Comparison of ENCODE assay signal across 34 cellular contexts in genomic region chr4:141179474-141180026, GRCh38.
"Had no signal": no experiment of that assay in that cellular context is flagged by ENCODE, and none has a peak within 500 bp of the region (broad histone marks: within the 10 kb centered on the region; RNA-seq: fewer than 3 reads in every experiment).

No MANE protein-coding gene starts in this region.

- H3K27ac Mint-ChIP-seq: activated B cell treated with CpG ODN at 0.5 μM for 24 hours; activated CD4-positive, alpha-beta memory T cell treated with anti-CD3 and anti-CD28 coated beads for 36 hours; activated CD8-positive, alpha-beta memory T cell treated with anti-CD3 and anti-CD28 coated beads, Interleukin-2, amount 10 ng/mL, durations not matched to agents 7 days and 5 days; activated CD8-positive, alpha-beta T cell treated with anti-CD3 and anti-CD28 coated beads, Interleukin-2, amount 10 ng/mL, durations not matched to agents 7 days and 5 days; activated naive CD4-positive, alpha-beta T cell treated with anti-CD3 and anti-CD28 coated beads for 36 hours; activated naive CD4-positive, alpha-beta T cell treated with anti-CD3 and anti-CD28 coated beads, Interleukin-2, amount 50 U/mL, for 24 hours; activated naive CD8-positive, alpha-beta T cell treated with anti-CD3 and anti-CD28 coated beads for 36 hours; activated naive CD8-positive, alpha-beta T cell treated with anti-CD3 and anti-CD28 coated beads, Interleukin-2, amount 50 U/mL, for 24 hours; activated T-helper 1 cell treated with anti-CD3 and anti-CD28 coated beads, Interleukin-12 subunit alpha, Interleukin-12 subunit beta, Interleukin-2, Interleukin-4 antibody, amounts not matched to agents 30 ng/mL and 10 ng/mL and 1 ng/mL, durations not matched to agents 14 hours and 24 hours and 36 hours; activated T-helper 2 cell treated with anti-CD3 and anti-CD28 coated beads, Interferon-gamma antibody, Interleukin-2, Interleukin-4, amounts not matched to agents 10 μg/mL and 5 μg/mL and 100 μg/mL, durations not matched to agents 14 hours and 24 hours and 36 hours; effector memory CD8-positive, alpha-beta T cell; T-helper 17 cell; T-helper 2 cell treated with Interferon-gamma antibody and Interleukin-4, amounts not matched to agents 5 μg/mL and 100 μg/mL, for 36 hours had no signal

- H3K4me3 Mint-ChIP-seq: activated B cell treated with CpG ODN at 0.5 μM for 24 hours; activated CD4-positive, alpha-beta memory T cell treated with anti-CD3 and anti-CD28 coated beads for 36 hours; activated CD8-positive, alpha-beta memory T cell treated with anti-CD3 and anti-CD28 coated beads, Interleukin-2, amount 10 ng/mL, durations not matched to agents 7 days and 5 days; activated CD8-positive, alpha-beta T cell treated with anti-CD3 and anti-CD28 coated beads, Interleukin-2, amount 10 ng/mL, durations not matched to agents 7 days and 5 days; activated naive CD4-positive, alpha-beta T cell treated with anti-CD3 and anti-CD28 coated beads for 36 hours; activated naive CD4-positive, alpha-beta T cell treated with anti-CD3 and anti-CD28 coated beads, Interleukin-2, amount 50 U/mL, for 24 hours; activated naive CD8-positive, alpha-beta T cell treated with anti-CD3 and anti-CD28 coated beads for 36 hours; activated naive CD8-positive, alpha-beta T cell treated with anti-CD3 and anti-CD28 coated beads, Interleukin-2, amount 50 U/mL, for 24 hours; activated T-helper 1 cell treated with anti-CD3 and anti-CD28 coated beads, Interleukin-12 subunit alpha, Interleukin-12 subunit beta, Interleukin-2, Interleukin-4 antibody, amounts not matched to agents 30 ng/mL and 10 ng/mL and 1 ng/mL, durations not matched to agents 14 hours and 24 hours and 36 hours; effector memory CD8-positive, alpha-beta T cell; T-helper 17 cell; T-helper 2 cell treated with Interferon-gamma antibody and Interleukin-4, amounts not matched to agents 5 μg/mL and 100 μg/mL, for 36 hours had no signal

- DNase-seq: activated B cell treated with CpG ODN at 0.5 μM for 24 hours; activated CD4-positive, alpha-beta memory T cell treated with anti-CD3 and anti-CD28 coated beads for 36 hours; activated CD4-positive, alpha-beta T cell treated with anti-CD3 and anti-CD28 coated beads for 48 hours; activated CD8-positive, alpha-beta memory T cell treated with anti-CD3 and anti-CD28 coated beads, Interleukin-2, amount 10 ng/mL, durations not matched to agents 7 days and 5 days; activated CD8-positive, alpha-beta memory T cell treated with anti-CD3 and anti-CD28 coated beads, Interleukin-2, amount 50 U/mL, for 4 hours; activated CD8-positive, alpha-beta T cell treated with anti-CD3 and anti-CD28 coated beads, Interleukin-2, amount 10 ng/mL, durations not matched to agents 7 days and 5 days; activated effector memory CD4-positive, alpha-beta T cell treated with anti-CD3 and anti-CD28 coated beads, Interleukin-2, amount 50 U/mL, for 16 hours; activated naive CD4-positive, alpha-beta T cell treated with anti-CD3 and anti-CD28 coated beads for 36 hours; activated naive CD8-positive, alpha-beta T cell treated with anti-CD3 and anti-CD28 coated beads for 36 hours; activated naive CD8-positive, alpha-beta T cell treated with anti-CD3 and anti-CD28 coated beads, Interleukin-2, amount 50 U/mL, for 24 hours; activated T-cell treated with anti-CD3 and anti-CD28 coated beads, Interleukin-2, amount 50 U/mL, for 1 hour; activated T-cell treated with anti-CD3 and anti-CD28 coated beads, Interleukin-2, amount 50 U/mL, for 48 hours; adrenal gland; amygdala; aorta; body of pancreas; caudate nucleus; cortex of kidney; dermis blood vessel endothelial cell; effector CD4-positive, alpha-beta T cell; effector memory CD8-positive, alpha-beta T cell; erythroblast; foreskin keratinocyte; gastrocnemius medialis; glutamatergic neuron; heart left ventricle; T-helper 17 cell; T1000; WERI-Rb-1 had no signal

- ATAC-seq: activated CD4-positive, CD25-positive, alpha-beta regulatory T cell treated with anti-CD3 and anti-CD28 coated beads, Interleukin-2, amount 50 U/mL, for 24 hours; activated CD8-positive, alpha-beta memory T cell treated with anti-CD3 and anti-CD28 coated beads, Interleukin-2, amount 10 ng/mL, durations not matched to agents 7 days and 5 days; activated CD8-positive, alpha-beta T cell treated with anti-CD3 and anti-CD28 coated beads, Interleukin-2, amount 10 ng/mL, durations not matched to agents 7 days and 5 days; activated naive CD8-positive, alpha-beta T cell treated with anti-CD3 and anti-CD28 coated beads, Interleukin-2, amount 50 U/mL, for 24 hours; body of pancreas; effector memory CD8-positive, alpha-beta T cell; foreskin keratinocyte; gastrocnemius medialis; heart left ventricle; T-helper 17 cell had no signal

- H3K9me3 Mint-ChIP-seq: activated CD4-positive, alpha-beta memory T cell treated with anti-CD3 and anti-CD28 coated beads for 36 hours; activated naive CD4-positive, alpha-beta T cell treated with anti-CD3 and anti-CD28 coated beads for 36 hours; activated naive CD4-positive, alpha-beta T cell treated with anti-CD3 and anti-CD28 coated beads, Interleukin-2, amount 50 U/mL, for 24 hours; activated naive CD8-positive, alpha-beta T cell treated with anti-CD3 and anti-CD28 coated beads for 36 hours; activated naive CD8-positive, alpha-beta T cell treated with anti-CD3 and anti-CD28 coated beads, Interleukin-2, amount 50 U/mL, for 24 hours; activated T-helper 1 cell treated with anti-CD3 and anti-CD28 coated beads, Interleukin-12 subunit alpha, Interleukin-12 subunit beta, Interleukin-2, Interleukin-4 antibody, amounts not matched to agents 30 ng/mL and 10 ng/mL and 1 ng/mL, durations not matched to agents 14 hours and 24 hours and 36 hours; activated T-helper 2 cell treated with anti-CD3 and anti-CD28 coated beads, Interferon-gamma antibody, Interleukin-2, Interleukin-4, amounts not matched to agents 10 μg/mL and 5 μg/mL and 100 μg/mL, durations not matched to agents 14 hours and 24 hours and 36 hours; T-helper 2 cell treated with Interferon-gamma antibody and Interleukin-4, amounts not matched to agents 5 μg/mL and 100 μg/mL, for 36 hours had no signal

- H3K4me1 Mint-ChIP-seq: activated B cell treated with CpG ODN at 0.5 μM for 24 hours; activated CD8-positive, alpha-beta memory T cell treated with anti-CD3 and anti-CD28 coated beads, Interleukin-2, amount 10 ng/mL, durations not matched to agents 7 days and 5 days; activated naive CD4-positive, alpha-beta T cell treated with anti-CD3 and anti-CD28 coated beads, Interleukin-2, amount 50 U/mL, for 24 hours; activated naive CD8-positive, alpha-beta T cell treated with anti-CD3 and anti-CD28 coated beads for 36 hours; activated naive CD8-positive, alpha-beta T cell treated with anti-CD3 and anti-CD28 coated beads, Interleukin-2, amount 50 U/mL, for 24 hours; T-helper 17 cell had no signal

- H3K36me3 Mint-ChIP-seq: activated CD4-positive, alpha-beta memory T cell treated with anti-CD3 and anti-CD28 coated beads for 36 hours; activated CD8-positive, alpha-beta memory T cell treated with anti-CD3 and anti-CD28 coated beads, Interleukin-2, amount 10 ng/mL, durations not matched to agents 7 days and 5 days; activated naive CD4-positive, alpha-beta T cell treated with anti-CD3 and anti-CD28 coated beads, Interleukin-2, amount 50 U/mL, for 24 hours; activated naive CD8-positive, alpha-beta T cell treated with anti-CD3 and anti-CD28 coated beads for 36 hours had no signal
